Comparison of ENCODE assay signal across 8 cellular contexts in genomic region chr10:30701471-30702173, GRCh38.
DNase-seq lines count a peak whose midpoint lies in the region; ATAC-seq, FAIRE-seq and TF ChIP-seq lines count a peak whose summit lies in the region.

No MANE protein-coding gene starts in this region.

- H3K4me1 Mint-ChIP-seq in activated CD8-positive, alpha-beta T cell treated with anti-CD3 and anti-CD28 coated beads, Interleukin-2, amount 10 ng/mL, durations not matched to agents 7 days and 5 days (ENCODE audit: low read depth), result peaks cover 93% of the 10 kb centered on the region

- no peaks in the 10 kb centered on the region for H3K36me3 ChIP-seq in GM23248 (ENCODE audit: low read depth)
- no peaks in the 10 kb centered on the region for H3K36me3 ChIP-seq in esophagus muscularis mucosa

- H3K36me3 Mint-ChIP-seq in activated CD8-positive, alpha-beta T cell treated with anti-CD3 and anti-CD28 coated beads, Interleukin-2, amount 10 ng/mL, durations not matched to agents 7 days and 5 days (ENCODE audit: low read depth), result peaks cover 17% of the 10 kb centered on the region

- no peak for DNase-seq in GM18507 (ENCODE audit: extremely low spot score, insufficient read length, low read depth)
- peak; percentile 72 for DNase-seq in GM23248
- peak; percentile 55 for DNase-seq in M059J (ENCODE audit: low read depth)
- DNase-seq in activated CD8-positive, alpha-beta T cell treated with anti-CD3 and anti-CD28 coated beads, Interleukin-2, amount 10 ng/mL, durations not matched to agents 7 days and 5 days, result peak; percentile 82
- DNase-seq in fibroblast of peridontal ligament (ENCODE audit: extremely low read depth), result peak; percentile 72
- DNase-seq in stimulated activated CD4-positive, alpha-beta T cell treated with anti-CD3 and anti-CD28 coated beads, TNF-alpha, amount 100 ng/mL, for 24 hours (ENCODE audit: low read depth in 3 of 3), result peak in 2 of 3 experiments; percentile 65 to 82
- no peak for DNase-seq in esophagus muscularis mucosa (ENCODE audit: extremely low spot score)
- DNase-seq in C1 segment of cervical spinal cord (lab: John Stamatoyannopoulos, UW), result no peak

- CTCF ChIA-PET in activated CD8-positive, alpha-beta T cell treated with anti-CD3 and anti-CD28 coated beads, Interleukin-2, amount 10 ng/mL, durations not matched to agents 7 days and 5 days (lab: Charles Lee), result interaction anchor here (0.6 to 8.0 kb wide), 5 partner anchors 14 to 145 kb away, joined by 3 to 97 read pairs (median 3); no protein-coding TSS in a partner anchor

- H3K4me3 ChIP-seq in GM23248 (no peak overlapping the region), esophagus muscularis mucosa (no peak overlapping the region)

- no peaks in the 10 kb centered on the region for H3K27me3 Mint-ChIP-seq in activated CD8-positive, alpha-beta T cell treated with anti-CD3 and anti-CD28 coated beads, Interleukin-2, amount 10 ng/mL, durations not matched to agents 7 days and 5 days (ENCODE audit: low read depth)

- H3K27me3 ChIP-seq in GM23248 (replicated peaks; ENCODE audit: insufficient read depth) (no peaks in the 10 kb centered on the region), esophagus muscularis mucosa (no peaks in the 10 kb centered on the region)

- peak overlapping the region; percentile 99 for H3K27ac Mint-ChIP-seq in activated CD8-positive, alpha-beta T cell treated with anti-CD3 and anti-CD28 coated beads, Interleukin-2, amount 10 ng/mL, durations not matched to agents 7 days and 5 days

- no peaks in the 10 kb centered on the region for H3K9me3 ChIP-seq in GM23248 (ENCODE audit: low read depth)
- no peaks in the 10 kb centered on the region for H3K9me3 ChIP-seq in esophagus muscularis mucosa

- WGBS in GM23248 (ENCODE audit: low coverage in 1 of 2, low lambda C conversion rate in 2 of 2, missing lambda C conversion rate in 2 of 2), 2 experiments, result 53 to 59% methylated on average over 12 of the region's 12 CpGs
- 75% methylated on average over 12 of the region's 12 CpGs for WGBS in esophagus muscularis mucosa

- H3K4me2 ChIP-seq in GM23248 (ENCODE audit: unreplicated experiment), result peak overlapping the region; percentile 0

- ATAC-seq in activated CD8-positive, alpha-beta T cell treated with anti-CD3 and anti-CD28 coated beads, Interleukin-2, amount 10 ng/mL, durations not matched to agents 7 days and 5 days, result peak; percentile 76

- H3K4me3 Mint-ChIP-seq in activated CD8-positive, alpha-beta T cell treated with anti-CD3 and anti-CD28 coated beads, Interleukin-2, amount 10 ng/mL, durations not matched to agents 7 days and 5 days, result peak overlapping the region; percentile 89

- in situ Hi-C loops in GM23248 (cut with MboI), result no loop called here

- H3K27ac ChIP-seq in GM23248, result no peak overlapping the region
- no peak overlapping the region for H3K27ac ChIP-seq in esophagus muscularis mucosa (replicated peaks in 1 of 4)

- TF ChIP-seq POLR2A in esophagus muscularis mucosa (IDR thresholded peaks at IDR 0.05; ENCODE audit: low read depth), result no peak

- no peaks in the 10 kb centered on the region for H4K20me1 ChIP-seq in GM23248 (ENCODE audit: insufficient read depth)

- POLR2A ChIA-PET in activated CD8-positive, alpha-beta T cell treated with anti-CD3 and anti-CD28 coated beads, Interleukin-2, amount 10 ng/mL, durations not matched to agents 7 days and 5 days (lab: Charles Lee), result interaction anchor here (0.7 to 3.4 kb wide), 5 partner anchors 11 to 204 kb away, joined by 3 to 13 read pairs (median 3); no protein-coding TSS in a partner anchor

- no peaks in the 10 kb centered on the region for H3K79me2 ChIP-seq in GM23248 (ENCODE audit: insufficient read depth)

- no peaks in the 10 kb centered on the region for H3K9me2 ChIP-seq in GM23248 (ENCODE audit: insufficient read depth)

- H3K4me1 ChIP-seq in GM23248 (ENCODE audit: insufficient read depth) (peaks cover 13% of the 10 kb centered on the region), esophagus muscularis mucosa (peaks cover 0 to 19% (median 12%) of the 10 kb centered on the region in 4 donors)

- FAIRE-seq in GM18507 (lab: Jason Lieb, UNC), result peak; percentile 95

- no peak overlapping the region for H3K9ac ChIP-seq in GM23248

- no peaks in the 10 kb centered on the region for H3K9me3 Mint-ChIP-seq in activated CD8-positive, alpha-beta T cell treated with anti-CD3 and anti-CD28 coated beads, Interleukin-2, amount 10 ng/mL, durations not matched to agents 7 days and 5 days (ENCODE audit: insufficient read depth)

- intact Hi-C loops in esophagus muscularis mucosa (cut with DNase I), result no loop called here

- no peak for TF ChIP-seq CTCF in esophagus muscularis mucosa (IDR thresholded peaks at IDR 0.05)

- TF ChIP-seq EP300 in esophagus muscularis mucosa (IDR thresholded peaks at IDR 0.05), result no peak

- no peaks in the 10 kb centered on the region for H3F3A ChIP-seq in GM23248 (ENCODE audit: insufficient read depth)

- no peak overlapping the region for H2AFZ ChIP-seq in GM23248

Comparison
In these comparisons a context has a peak if more than half of its experiments do, and no peak if none do; other contexts are left out.
1. DNase-seq: peak in GM23248 (single experiment), M059J (single experiment), activated CD8-positive, alpha-beta T cell treated with anti-CD3 and anti-CD28 coated beads, Interleukin-2, amount 10 ng/mL, durations not matched to agents 7 days and 5 days (single experiment), fibroblast of peridontal ligament (single experiment) and stimulated activated CD4-positive, alpha-beta T cell treated with anti-CD3 and anti-CD28 coated beads, TNF-alpha, amount 100 ng/mL, for 24 hours (2 of 3); none in GM18507 (single experiment), esophagus muscularis mucosa (single experiment) and C1 segment of cervical spinal cord (0 of 14).